9 cellular contexts compared by ENCODE assay signal in genomic region chr3:124584552-124585391, GRCh38.
DNase-seq lines count a peak whose midpoint lies in the region; ATAC-seq and TF ChIP-seq lines count a peak whose summit lies in the region.
"Had no signal": no experiment of that assay in that cellular context is flagged by ENCODE, and none has a peak within 500 bp of the region (broad histone marks: within the 10 kb centered on the region; RNA-seq: fewer than 3 reads in every experiment).

No MANE protein-coding gene starts in this region.

- peak; percentile 66 to 74 (median 70) for ATAC-seq in T-cell (replicated peaks in 1 of 4)
- ATAC-seq in HG03520 (IDR thresholded peaks at IDR 0.05; ENCODE audit: unreplicated experiment): no peak

- peaks cover 20 to 29% (median 20%) of the 10 kb centered on the region in 3 donors for H3K4me1 Mint-ChIP-seq in T-cell

- CTCF ChIA-PET in T-cell (lab: Charles Lee): interaction anchor here in 1 of 2 donors (0.5 kb wide), 1 partner anchor 1011 kb away, joined by 4 read pairs; no protein-coding TSS in a partner anchor

- H3K27ac ChIP-seq in breast epithelium: peak overlapping the region; percentile 19 to 74

- no peak for TF ChIP-seq POLR2A in breast epithelium (IDR thresholded peaks at IDR 0.05)

- H3K36me3 Mint-ChIP-seq in T-cell: no peaks in the 10 kb centered on the region

- H3K27me3 Mint-ChIP-seq in T-cell: peaks cover 39 to 47% of the 10 kb centered on the region in 2 donors

- peak overlapping the region; percentile 39 to 70 (median 62) for H3K4me3 ChIP-seq in breast epithelium

- H3K4me1 ChIP-seq in breast epithelium: no peaks in the 10 kb centered on the region

- no peaks in the 10 kb centered on the region for H3K9me3 ChIP-seq in breast epithelium

- no peak for TF ChIP-seq CTCF in breast epithelium (IDR thresholded peaks at IDR 0.05)

- no peaks in the 10 kb centered on the region for H3K36me3 ChIP-seq in breast epithelium

- peak overlapping the region; percentile 52 to 59 for H3K27ac Mint-ChIP-seq in T-cell

- no peaks in the 10 kb centered on the region for H3K9me3 Mint-ChIP-seq in T-cell

- DNase-seq in NCI-H526 (lab: John Stamatoyannopoulos, UW): peak; percentile 30 to 67
- no peak for DNase-seq in NCI-H526 treated with DMSO at 0.1 percent for 48 hours (lab: John Stamatoyannopoulos, UW)
- peak in 23 of 34 experiments; percentile 1 to 37 (median 12) for DNase-seq in T-cell
- DNase-seq in breast epithelium (ENCODE audit: low spot score in 2 of 2): peak; percentile 64 to 76
- DNase-seq in kidney tubule cell (ENCODE audit: low spot score): peak; percentile 72
- peak; percentile 57 for DNase-seq in stimulated activated CD4-positive, alpha-beta T cell treated with anti-CD3 and anti-CD28 coated beads, Interleukin-15, amount 100 ng/mL, for 24 hours
- DNase-seq in GM19238 (ENCODE audit: insufficient read length, low spot score): no peak
- DNase-seq: DND-41 had no signal

- no peaks in the 10 kb centered on the region for H3K27me3 ChIP-seq in breast epithelium

- POLR2A ChIA-PET in T-cell (lab: Charles Lee): no interaction called here

- peak overlapping the region; percentile 72 to 84 (median 80) for H3K4me3 Mint-ChIP-seq in T-cell

- intact Hi-C loops in breast epithelium (cut with DNase I; ENCODE audit: low total_unique reads): no loop called here

Comparison
In these comparisons a context has a peak if more than half of its experiments do, and no peak if none do; other contexts are left out.
1. DNase-seq: peak in NCI-H526 (2 of 2), T-cell (23 of 34), breast epithelium (2 of 2), kidney tubule cell (single experiment) and stimulated activated CD4-positive, alpha-beta T cell treated with anti-CD3 and anti-CD28 coated beads, Interleukin-15, amount 100 ng/mL, for 24 hours (single experiment); none in NCI-H526 treated with DMSO at 0.1 percent for 48 hours (single experiment) and GM19238 (single experiment).